27 cellular contexts compared by ENCODE assay signal in the genomic region with DNA sequence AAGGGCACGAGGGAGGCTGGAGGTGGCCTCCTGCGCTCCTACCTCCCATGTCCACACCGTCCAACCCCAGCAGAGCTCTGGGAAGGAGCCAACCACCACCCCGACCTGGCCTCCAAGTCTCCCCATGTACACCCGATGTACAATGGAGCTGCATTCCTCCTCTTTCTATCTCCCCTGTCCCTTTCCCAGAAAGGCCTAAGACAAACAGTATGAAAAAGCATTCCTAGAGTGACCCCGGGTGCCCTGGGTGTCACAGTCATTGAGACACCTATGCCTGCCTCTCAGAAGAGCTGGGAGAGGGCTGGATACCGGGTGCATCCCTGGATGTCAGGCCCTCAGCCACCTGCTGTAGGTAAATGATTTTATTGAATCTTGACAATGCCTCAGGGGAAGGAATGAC.
"Had no signal": no experiment of that assay in that cellular context is flagged by ENCODE, and none has a peak within 500 bp of the region (broad histone marks: within the 10 kb centered on the region; RNA-seq: fewer than 3 reads in every experiment).

No MANE protein-coding gene starts in this region.

- H3K27ac Mint-ChIP-seq: activated CD4-positive, alpha-beta memory T cell treated with anti-CD3 and anti-CD28 coated beads for 36 hours; activated CD4-positive, alpha-beta T cell treated with anti-CD3 and anti-CD28 coated beads for 36 hours; activated CD4-positive, alpha-beta T cell treated with anti-CD3 and anti-CD28 coated beads, Interleukin-2, amount 10 ng/mL, durations not matched to agents 24 days and 14 days; activated CD8-positive, alpha-beta memory T cell treated with anti-CD3 and anti-CD28 coated beads, Interleukin-2, amount 10 ng/mL, durations not matched to agents 7 days and 5 days; activated CD8-positive, alpha-beta T cell treated with anti-CD3 and anti-CD28 coated beads, Interleukin-2, amount 10 ng/mL, durations not matched to agents 7 days and 5 days; activated naive CD4-positive, alpha-beta T cell treated with anti-CD3 and anti-CD28 coated beads for 36 hours; activated naive CD4-positive, alpha-beta T cell treated with anti-CD3 and anti-CD28 coated beads, Interleukin-2, amount 50 U/mL, for 24 hours; activated naive CD8-positive, alpha-beta T cell treated with anti-CD3 and anti-CD28 coated beads for 36 hours; activated naive CD8-positive, alpha-beta T cell treated with anti-CD3 and anti-CD28 coated beads, Interleukin-2, amount 50 U/mL, for 24 hours; activated T-helper 1 cell treated with anti-CD3 and anti-CD28 coated beads, Interleukin-12 subunit alpha, Interleukin-12 subunit beta, Interleukin-2, Interleukin-4 antibody, amounts not matched to agents 30 ng/mL and 10 ng/mL and 1 ng/mL, durations not matched to agents 14 hours and 24 hours and 36 hours; activated T-helper 2 cell treated with anti-CD3 and anti-CD28 coated beads, Interferon-gamma antibody, Interleukin-2, Interleukin-4, amounts not matched to agents 10 μg/mL and 5 μg/mL and 100 μg/mL, durations not matched to agents 14 hours and 24 hours and 36 hours had no signal

- H3K36me3 Mint-ChIP-seq: activated CD4-positive, alpha-beta memory T cell treated with anti-CD3 and anti-CD28 coated beads for 36 hours; activated CD8-positive, alpha-beta memory T cell treated with anti-CD3 and anti-CD28 coated beads, Interleukin-2, amount 10 ng/mL, durations not matched to agents 7 days and 5 days; activated naive CD4-positive, alpha-beta T cell treated with anti-CD3 and anti-CD28 coated beads, Interleukin-2, amount 50 U/mL, for 24 hours; activated naive CD8-positive, alpha-beta T cell treated with anti-CD3 and anti-CD28 coated beads for 36 hours had no signal

- H3K36me3 ChIP-seq: adrenal gland, esophagus muscularis mucosa, gastrocnemius medialis had no signal

- H3K9me3 Mint-ChIP-seq: activated CD4-positive, alpha-beta memory T cell treated with anti-CD3 and anti-CD28 coated beads for 36 hours; activated CD4-positive, alpha-beta T cell treated with anti-CD3 and anti-CD28 coated beads, Interleukin-2, amount 10 ng/mL, durations not matched to agents 24 days and 14 days; activated naive CD4-positive, alpha-beta T cell treated with anti-CD3 and anti-CD28 coated beads for 36 hours; activated naive CD4-positive, alpha-beta T cell treated with anti-CD3 and anti-CD28 coated beads, Interleukin-2, amount 50 U/mL, for 24 hours; activated naive CD8-positive, alpha-beta T cell treated with anti-CD3 and anti-CD28 coated beads for 36 hours; activated naive CD8-positive, alpha-beta T cell treated with anti-CD3 and anti-CD28 coated beads, Interleukin-2, amount 50 U/mL, for 24 hours; activated T-helper 1 cell treated with anti-CD3 and anti-CD28 coated beads, Interleukin-12 subunit alpha, Interleukin-12 subunit beta, Interleukin-2, Interleukin-4 antibody, amounts not matched to agents 30 ng/mL and 10 ng/mL and 1 ng/mL, durations not matched to agents 14 hours and 24 hours and 36 hours; activated T-helper 2 cell treated with anti-CD3 and anti-CD28 coated beads, Interferon-gamma antibody, Interleukin-2, Interleukin-4, amounts not matched to agents 10 μg/mL and 5 μg/mL and 100 μg/mL, durations not matched to agents 14 hours and 24 hours and 36 hours had no signal

- H3K4me3 ChIP-seq: adrenal gland, body of pancreas, esophagus muscularis mucosa, gastrocnemius medialis had no signal

- H3K27me3 Mint-ChIP-seq: activated CD4-positive, alpha-beta memory T cell treated with anti-CD3 and anti-CD28 coated beads for 36 hours; activated CD4-positive, alpha-beta T cell treated with anti-CD3 and anti-CD28 coated beads for 36 hours; activated naive CD8-positive, alpha-beta T cell treated with anti-CD3 and anti-CD28 coated beads, Interleukin-2, amount 50 U/mL, for 24 hours had no signal

- H3K9me3 ChIP-seq: adrenal gland, body of pancreas, esophagus muscularis mucosa, gastrocnemius medialis had no signal

- H3K4me1 ChIP-seq: adrenal gland, body of pancreas, esophagus muscularis mucosa, foreskin keratinocyte, gastrocnemius medialis had no signal

- DNase-seq: activated CD4-positive, alpha-beta memory T cell treated with anti-CD3 and anti-CD28 coated beads for 36 hours; activated CD4-positive, alpha-beta T cell treated with anti-CD3 and anti-CD28 coated beads for 36 hours; activated CD4-positive, alpha-beta T cell treated with anti-CD3 and anti-CD28 coated beads, Interleukin-2, amount 10 ng/mL, durations not matched to agents 24 days and 14 days; activated CD4-positive, CD25-positive, alpha-beta regulatory T cell; activated CD4-positive, CD25-positive, alpha-beta regulatory T cell treated with anti-CD3 and anti-CD28 coated beads, Interleukin-2, amount 50 U/mL, for 72 hours; activated CD8-positive, alpha-beta memory T cell treated with anti-CD3 and anti-CD28 coated beads, Interleukin-2, amount 10 ng/mL, durations not matched to agents 7 days and 5 days; activated CD8-positive, alpha-beta memory T cell treated with anti-CD3 and anti-CD28 coated beads, Interleukin-2, amount 50 U/mL, for 4 hours; activated CD8-positive, alpha-beta T cell treated with anti-CD3 and anti-CD28 coated beads, Interleukin-2, amount 10 ng/mL, durations not matched to agents 7 days and 5 days; activated effector memory CD4-positive, alpha-beta T cell treated with anti-CD3 and anti-CD28 coated beads, Interleukin-2, amount 50 U/mL, for 16 hours; activated naive CD4-positive, alpha-beta T cell treated with anti-CD3 and anti-CD28 coated beads for 36 hours; activated naive CD8-positive, alpha-beta T cell treated with anti-CD3 and anti-CD28 coated beads for 36 hours; activated naive CD8-positive, alpha-beta T cell treated with anti-CD3 and anti-CD28 coated beads, Interleukin-2, amount 50 U/mL, for 24 hours; activated T-cell treated with anti-CD3 and anti-CD28 coated beads, Interleukin-2, amount 50 U/mL, for 1 hour; activated T-cell treated with anti-CD3 and anti-CD28 coated beads, Interleukin-2, amount 50 U/mL, for 48 hours; adrenal gland; amygdala; aorta; body of pancreas; effector memory CD4-positive, alpha-beta T cell; erythroblast; foreskin keratinocyte; gastrocnemius medialis; T-helper 2 cell had no signal

- H3K27me3 ChIP-seq: body of pancreas, foreskin keratinocyte, gastrocnemius medialis had no signal

- H3K27ac ChIP-seq: adrenal gland, body of pancreas, esophagus muscularis mucosa, foreskin keratinocyte, gastrocnemius medialis had no signal

- ATAC-seq: activated CD4-positive, alpha-beta T cell treated with anti-CD3 and anti-CD28 coated beads for 36 hours; activated CD8-positive, alpha-beta memory T cell treated with anti-CD3 and anti-CD28 coated beads, Interleukin-2, amount 10 ng/mL, durations not matched to agents 7 days and 5 days; activated CD8-positive, alpha-beta T cell treated with anti-CD3 and anti-CD28 coated beads, Interleukin-2, amount 10 ng/mL, durations not matched to agents 7 days and 5 days; activated naive CD8-positive, alpha-beta T cell treated with anti-CD3 and anti-CD28 coated beads, Interleukin-2, amount 50 U/mL, for 24 hours; body of pancreas; foreskin keratinocyte; gastrocnemius medialis had no signal

- H3K4me1 Mint-ChIP-seq: activated CD4-positive, alpha-beta T cell treated with anti-CD3 and anti-CD28 coated beads for 36 hours; activated CD4-positive, alpha-beta T cell treated with anti-CD3 and anti-CD28 coated beads, Interleukin-2, amount 10 ng/mL, durations not matched to agents 24 days and 14 days; activated CD8-positive, alpha-beta memory T cell treated with anti-CD3 and anti-CD28 coated beads, Interleukin-2, amount 10 ng/mL, durations not matched to agents 7 days and 5 days; activated naive CD4-positive, alpha-beta T cell treated with anti-CD3 and anti-CD28 coated beads, Interleukin-2, amount 50 U/mL, for 24 hours; activated naive CD8-positive, alpha-beta T cell treated with anti-CD3 and anti-CD28 coated beads for 36 hours; activated naive CD8-positive, alpha-beta T cell treated with anti-CD3 and anti-CD28 coated beads, Interleukin-2, amount 50 U/mL, for 24 hours had no signal

- H3K4me3 Mint-ChIP-seq: activated CD4-positive, alpha-beta memory T cell treated with anti-CD3 and anti-CD28 coated beads for 36 hours; activated CD4-positive, alpha-beta T cell treated with anti-CD3 and anti-CD28 coated beads for 36 hours; activated CD4-positive, alpha-beta T cell treated with anti-CD3 and anti-CD28 coated beads, Interleukin-2, amount 10 ng/mL, durations not matched to agents 24 days and 14 days; activated CD8-positive, alpha-beta memory T cell treated with anti-CD3 and anti-CD28 coated beads, Interleukin-2, amount 10 ng/mL, durations not matched to agents 7 days and 5 days; activated CD8-positive, alpha-beta T cell treated with anti-CD3 and anti-CD28 coated beads, Interleukin-2, amount 10 ng/mL, durations not matched to agents 7 days and 5 days; activated naive CD4-positive, alpha-beta T cell treated with anti-CD3 and anti-CD28 coated beads for 36 hours; activated naive CD4-positive, alpha-beta T cell treated with anti-CD3 and anti-CD28 coated beads, Interleukin-2, amount 50 U/mL, for 24 hours; activated naive CD8-positive, alpha-beta T cell treated with anti-CD3 and anti-CD28 coated beads for 36 hours; activated naive CD8-positive, alpha-beta T cell treated with anti-CD3 and anti-CD28 coated beads, Interleukin-2, amount 50 U/mL, for 24 hours; activated T-helper 1 cell treated with anti-CD3 and anti-CD28 coated beads, Interleukin-12 subunit alpha, Interleukin-12 subunit beta, Interleukin-2, Interleukin-4 antibody, amounts not matched to agents 30 ng/mL and 10 ng/mL and 1 ng/mL, durations not matched to agents 14 hours and 24 hours and 36 hours had no signal
